In the genomic region with DNA sequence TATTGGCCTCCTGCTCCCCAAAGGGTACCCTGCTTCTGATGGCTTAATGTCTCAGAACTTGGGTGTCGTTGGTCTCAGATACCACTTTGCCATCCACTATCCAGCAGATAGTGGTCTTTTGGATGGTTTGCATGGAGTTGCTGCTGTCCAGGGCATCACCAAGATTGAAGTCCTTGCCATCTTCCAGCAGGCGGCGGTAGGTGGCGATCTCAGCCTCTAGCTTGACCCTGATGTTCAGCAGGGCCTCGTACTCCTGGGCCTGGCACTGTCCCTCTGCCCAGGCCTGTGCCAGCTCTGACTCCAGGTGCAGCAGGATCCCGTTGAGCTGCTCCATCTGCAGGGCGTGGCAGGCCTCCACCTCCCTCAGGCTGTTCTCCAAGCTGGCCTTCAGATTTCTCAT, we compare ENCODE assay signal across 8 cellular contexts. TPM values are rescaled to one million over a fixed set of nuclear protein-coding genes. Genes with fewer than 3 reads are reported as not detected.
DNase-seq lines count a peak whose midpoint lies in the region; ATAC-seq and TF ChIP-seq lines count a peak whose summit lies in the region.
"Not testable (repeated sequence)": the region's sequence is repeated elsewhere in the genome, so short reads cannot be mapped to it uniquely, and the experiment has no call there.

No MANE protein-coding gene starts in this region.

- not testable (repeated sequence) for ATAC-seq in left ventricle myocardium superior; natural killer cell; upper lobe of left lung (ENCODE audit: low FRiP score in 2 of 2)

- peaks cover 0 to 12% (median 8%) of the 10 kb centered on the region in 4 donors for H3K36me3 ChIP-seq in upper lobe of left lung

- not testable (repeated sequence) for TF ChIP-seq POLR2A in upper lobe of left lung (IDR thresholded peaks at IDR 0.05)

- H3K27ac Mint-ChIP-seq in activated T-cell treated with anti-CD3 and anti-CD28 coated beads, Interleukin-2, amount 50 U/mL, for 24 hours = peak overlapping the region; percentile 100
- H3K27ac Mint-ChIP-seq in natural killer cell = peak overlapping the region; percentile 97 to 99

- DNase-seq in ELF-1 (ENCODE audit: low read depth, low spot score) = peak; percentile 46
- DNase-seq in LHCN-M2 (ENCODE audit: low read depth) = peak; percentile 45
- peak; percentile 69 for DNase-seq in SK-MEL-5 (ENCODE audit: low read depth, low spot score)
- not testable (repeated sequence) for DNase-seq in activated T-cell treated with anti-CD3 and anti-CD28 coated beads, Interleukin-2, amount 50 U/mL, for 24 hours; natural killer cell
- peak; percentile 41 for DNase-seq in dermis blood vessel endothelial cell
- DNase-seq in left ventricle myocardium superior = peak; percentile 41
- peak; percentile 23 to 47 for DNase-seq in upper lobe of left lung

- 85% methylated on average over 4 to 7 of the region's 7 CpGs for WGBS in upper lobe of left lung, 2 donors

- intact Hi-C loops in left ventricle myocardium superior (cut with micrococcal nuclease); natural killer cell (cut with micrococcal nuclease): not testable (repeated sequence)

- TF ChIP-seq EP300 in upper lobe of left lung (IDR thresholded peaks at IDR 0.05) = not testable (repeated sequence)

- TF ChIP-seq CTCF in natural killer cell (IDR thresholded peaks at IDR 0.05) = not testable (repeated sequence)
- peak in 2 of 6 experiments; percentile 16 to 19 for TF ChIP-seq CTCF in upper lobe of left lung (IDR thresholded peaks at IDR 0.05)

- H3K4me1 Mint-ChIP-seq in activated T-cell treated with anti-CD3 and anti-CD28 coated beads, Interleukin-2, amount 50 U/mL, for 24 hours (ENCODE audit: low read depth) = peaks cover 27% of the 10 kb centered on the region
- H3K4me1 Mint-ChIP-seq in natural killer cell = peaks cover 30 to 36% of the 10 kb centered on the region in 2 donors

- H3K27me3 Mint-ChIP-seq in activated T-cell treated with anti-CD3 and anti-CD28 coated beads, Interleukin-2, amount 50 U/mL, for 24 hours; natural killer cell (ENCODE audit: low read depth in 2 of 2): not testable (repeated sequence)

- in situ Hi-C loops in SK-MEL-5 (cut with HindIII; ENCODE audit: low pct_unique_long_range_greater_than_20kb, low sequenced_read_pairs) = not testable (repeated sequence)

- not testable (repeated sequence) for H3K27me3 ChIP-seq in upper lobe of left lung

- not testable (repeated sequence) for H3K9me3 ChIP-seq in upper lobe of left lung

- H3K27ac ChIP-seq in upper lobe of left lung = not testable (repeated sequence)

- H3K4me3 ChIP-seq in upper lobe of left lung = not testable (repeated sequence)

- H3K4me1 ChIP-seq in upper lobe of left lung = peaks cover 20 to 29% (median 23%) of the 10 kb centered on the region in 4 donors

- not testable (repeated sequence) for H3K9me3 Mint-ChIP-seq in activated T-cell treated with anti-CD3 and anti-CD28 coated beads, Interleukin-2, amount 50 U/mL, for 24 hours; natural killer cell

- H3K4me3 Mint-ChIP-seq in activated T-cell treated with anti-CD3 and anti-CD28 coated beads, Interleukin-2, amount 50 U/mL, for 24 hours; natural killer cell: not testable (repeated sequence)

- H3K36me3 Mint-ChIP-seq in activated T-cell treated with anti-CD3 and anti-CD28 coated beads, Interleukin-2, amount 50 U/mL, for 24 hours (ENCODE audit: low read depth) = peaks cover 51% of the 10 kb centered on the region
- H3K36me3 Mint-ChIP-seq in natural killer cell = peaks cover 13% of the 10 kb centered on the region

RNA-seq across cellular contexts. Expression of a gene that starts 2.7 kb away (rescaled TPM):
- total RNA-seq in LHCN-M2 (2014; rRNA removed) (82.8 and 103 TPM in 2 replicates), dermis blood vessel endothelial cell (87.8 and 195 TPM in 2 replicates), left ventricle myocardium superior (30.7 TPM), natural killer cell (1,000 to 10,000 TPM; 1,104 to 1,331 (median 1,220) TPM), upper lobe of left lung (100 to 1,000 TPM; 118 to 344 (median 246) TPM)
- 14.7 TPM for polyA plus RNA-seq in LHCN-M2 (2012)
- total RNA-seq in SK-MEL-5 (2014; rRNA removed; shearing (Covaris generic)) = 115 and 120 TPM in 2 replicates
- polyA plus RNA-seq in SK-MEL-5 (2015; cell fraction: cytosol; rRNA removed) = 27.6 and 28.9 TPM in 2 replicates
- polyA plus RNA-seq in SK-MEL-5 (2015; cell fraction: nucleus; rRNA removed) = 2,211 and 2,290 TPM in 2 replicates
